ENCODE assay signal across 34 cellular contexts in genomic region chr3:108398510-108398909, GRCh38.
"Had no signal": no experiment of that assay in that cellular context is flagged by ENCODE, and none has a peak within 500 bp of the region (broad histone marks: within the 10 kb centered on the region; RNA-seq: fewer than 3 reads in every experiment).

No MANE protein-coding gene starts in this region.

- H3K27me3 ChIP-seq: adrenal gland, ascending aorta, body of pancreas, brain microvascular endothelial cell, breast epithelium had no signal

- FAIRE-seq: astrocyte, bronchial epithelial cell had no signal

- DNase-seq: activated effector memory CD4-positive, alpha-beta T cell treated with anti-CD3 and anti-CD28 coated beads, Interleukin-2, amount 50 U/mL, for 16 hours; activated effector memory CD4-positive, alpha-beta T cell treated with Interleukin-2 at 50 U/mL for 16 hours; activated gamma-delta T cell; activated gamma-delta T cell treated with Interleukin-2 at 50 U/mL for 16 hours; activated naive CD4-positive, alpha-beta T cell; activated naive CD4-positive, alpha-beta T cell treated with anti-CD3 and anti-CD28 coated beads for 36 hours; activated naive CD4-positive, alpha-beta T cell treated with anti-CD3 and anti-CD28 coated beads, Interleukin-2, amount 10 ng/mL, durations not matched to agents 7 days and 5 days; activated naive CD4-positive, alpha-beta T cell treated with anti-CD3 and anti-CD28 coated beads, Interleukin-2, amount 50 U/mL, for 16 hours; activated naive CD4-positive, alpha-beta T cell treated with Interleukin-2 at 50 U/mL for 16 hours; activated naive CD8-positive, alpha-beta T cell treated with anti-CD3 and anti-CD28 coated beads for 36 hours; activated naive CD8-positive, alpha-beta T cell treated with anti-CD3 and anti-CD28 coated beads, Interleukin-2, amount 10 ng/mL, durations not matched to agents 7 days and 5 days; activated naive CD8-positive, alpha-beta T cell treated with anti-CD3 and anti-CD28 coated beads, Interleukin-2, amount 50 U/mL, for 24 hours; activated T-cell treated with anti-CD3 and anti-CD28 coated beads, Interleukin-2, amount 50 U/mL, for 1 hour; activated T-cell treated with anti-CD3 and anti-CD28 coated beads, Interleukin-2, amount 50 U/mL, for 24 hours; activated T-cell treated with anti-CD3 and anti-CD28 coated beads, Interleukin-2, amount 50 U/mL, for 4 hours; activated T-cell treated with anti-CD3 and anti-CD28 coated beads, Interleukin-2, amount 50 U/mL, for 48 hours; activated T-cell treated with anti-CD3 and anti-CD28 coated beads, Interleukin-2, amount 50 U/mL, for 72 hours; adrenal gland; amniotic stem cell; amygdala; anterior cingulate cortex; aorta; body of pancreas; brain microvascular endothelial cell; caudate nucleus; central memory CD4-positive, alpha-beta T cell; cerebellar nuclear complex had no signal

- H3K4me3 ChIP-seq: adrenal gland, ascending aorta, body of pancreas, breast epithelium, cardiac muscle cell had no signal

- H3K27ac ChIP-seq: adrenal gland, ascending aorta, body of pancreas, brain microvascular endothelial cell, breast epithelium, cardiac muscle cell had no signal

- ATAC-seq: activated naive CD4-positive, alpha-beta T cell treated with anti-CD3 and anti-CD28 coated beads, Interleukin-2, amount 50 U/mL, for 72 hours; activated naive CD8-positive, alpha-beta T cell treated with anti-CD3 and anti-CD28 coated beads, Interleukin-2, amount 50 U/mL, for 24 hours; activated T-cell treated with anti-CD3 and anti-CD28 coated beads, Interleukin-2, amount 50 U/mL, for 4 hours; activated T-cell treated with anti-CD3 and anti-CD28 coated beads, Interleukin-2, amount 50 U/mL, for 72 hours; activated T-helper 17 cell treated with anti-CD3 and anti-CD28 coated beads, Interleukin-2, amount 50 U/mL, for 72 hours; body of pancreas had no signal

- H3K9me3 ChIP-seq: adrenal gland, ascending aorta, body of pancreas, breast epithelium had no signal

- H3K4me1 ChIP-seq: ascending aorta, breast epithelium had no signal

- H3K36me3 ChIP-seq: adrenal gland, ascending aorta, brain microvascular endothelial cell, breast epithelium, cardiac muscle cell had no signal
